1 cellular context compared by ENCODE assay signal in the genomic region with DNA sequence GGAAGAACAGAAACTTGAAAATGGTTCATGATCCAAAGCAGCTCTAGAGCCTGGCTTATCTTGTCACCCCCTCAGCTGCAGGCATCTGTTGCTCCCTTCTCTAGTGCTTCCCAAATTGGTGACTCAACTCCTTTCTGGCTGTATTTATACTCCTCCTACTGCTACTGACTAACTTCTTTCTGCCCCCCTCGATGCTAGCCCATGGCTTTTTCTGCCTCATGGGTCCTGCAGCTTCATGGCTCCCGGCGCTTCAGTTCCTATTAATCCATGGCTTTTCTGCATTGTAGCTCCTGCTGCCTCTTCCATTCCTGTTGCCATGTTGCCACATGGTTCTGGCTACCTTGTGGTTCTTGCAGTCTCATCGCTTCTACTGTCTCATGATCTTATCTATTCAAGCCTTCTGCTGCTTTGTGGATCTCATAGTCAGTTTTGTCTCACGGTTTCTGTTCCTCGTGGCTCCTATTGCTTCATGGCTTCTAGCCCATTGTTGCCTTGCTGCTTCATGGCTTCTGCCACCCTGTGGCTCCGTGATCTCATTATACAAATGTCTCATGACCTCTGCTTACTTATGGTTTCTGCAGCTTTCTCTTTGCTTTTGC.
TF ChIP-seq lines count a peak whose summit lies in the region.

No MANE protein-coding gene starts in this region.

TF ChIP-seq in HEK293, 187 proteins besides CTCF, POLR2A, EP300 and RAD21 (continued from another document and continues in another):
- peak; percentile 28; the same call in 1 of the 2 replicates for TF ChIP-seq PRDM10 (tag by site-specific recombination; IDR thresholded peaks at IDR 0.05)
- no peak for TF ChIP-seq YY1 (tag by site-specific recombination; IDR thresholded peaks at IDR 0.05)
- no peak for TF ChIP-seq ZNF169 (tag by site-specific recombination; IDR thresholded peaks at IDR 0.05)
- no peak for TF ChIP-seq ZNF843 (tag by site-specific recombination; IDR thresholded peaks at IDR 0.05)
- TF ChIP-seq, protein P1, sequence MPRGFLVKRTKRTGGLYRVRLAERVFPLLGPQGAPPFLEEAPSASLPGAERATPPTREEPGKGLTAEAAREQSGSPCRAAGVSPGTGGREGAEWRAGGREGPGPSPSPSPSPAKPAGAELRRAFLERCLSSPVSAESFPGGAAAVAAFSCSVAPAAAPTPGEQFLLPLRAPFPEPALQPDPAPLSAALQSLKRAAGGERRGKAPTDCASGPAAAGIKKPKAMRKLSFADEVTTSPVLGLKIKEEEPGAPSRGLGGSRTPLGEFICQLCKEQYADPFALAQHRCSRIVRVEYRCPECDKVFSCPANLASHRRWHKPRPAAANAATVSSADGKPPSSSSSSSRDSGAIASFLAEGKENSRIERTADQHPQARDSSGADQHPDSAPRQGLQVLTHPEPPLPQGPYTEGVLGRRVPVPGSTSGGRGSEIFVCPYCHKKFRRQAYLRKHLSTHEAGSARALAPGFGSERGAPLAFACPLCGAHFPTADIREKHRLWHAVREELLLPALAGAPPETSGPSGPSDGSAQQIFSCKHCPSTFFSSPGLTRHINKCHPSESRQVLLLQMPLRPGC (tag by site-specific recombination; IDR thresholded peaks at IDR 0.05): no peak
- no peak for TF ChIP-seq ZNF571 (tag by site-specific recombination; IDR thresholded peaks at IDR 0.05)
- no peak for TF ChIP-seq ZNF558 (tag by site-specific recombination; IDR thresholded peaks at IDR 0.05)
- TF ChIP-seq ZSCAN30 (tag by site-specific recombination; IDR thresholded peaks at IDR 0.05): no peak
- TF ChIP-seq SP2 (tag by site-specific recombination; IDR thresholded peaks at IDR 0.05): no peak
- TF ChIP-seq GLIS2 (tag by site-specific recombination; IDR thresholded peaks at IDR 0.05): peak; percentile 62; the same call in 1 of the 2 replicates
- no peak for TF ChIP-seq ZNF747 (tag by site-specific recombination; IDR thresholded peaks at IDR 0.05)
- TF ChIP-seq ZNF394 (tag by site-specific recombination; IDR thresholded peaks at IDR 0.05; ENCODE audit: borderline replicate concordance): no peak
- no peak for TF ChIP-seq ZNF302 (tag by site-specific recombination; IDR thresholded peaks at IDR 0.05; ENCODE audit: low read depth)
- no peak for TF ChIP-seq GLI4 (tag by site-specific recombination; IDR thresholded peaks at IDR 0.05)
- TF ChIP-seq ZNF335 (tag by site-specific recombination; conservative IDR thresholded peaks at IDR 0.05): no peak
- TF ChIP-seq, protein P2, sequence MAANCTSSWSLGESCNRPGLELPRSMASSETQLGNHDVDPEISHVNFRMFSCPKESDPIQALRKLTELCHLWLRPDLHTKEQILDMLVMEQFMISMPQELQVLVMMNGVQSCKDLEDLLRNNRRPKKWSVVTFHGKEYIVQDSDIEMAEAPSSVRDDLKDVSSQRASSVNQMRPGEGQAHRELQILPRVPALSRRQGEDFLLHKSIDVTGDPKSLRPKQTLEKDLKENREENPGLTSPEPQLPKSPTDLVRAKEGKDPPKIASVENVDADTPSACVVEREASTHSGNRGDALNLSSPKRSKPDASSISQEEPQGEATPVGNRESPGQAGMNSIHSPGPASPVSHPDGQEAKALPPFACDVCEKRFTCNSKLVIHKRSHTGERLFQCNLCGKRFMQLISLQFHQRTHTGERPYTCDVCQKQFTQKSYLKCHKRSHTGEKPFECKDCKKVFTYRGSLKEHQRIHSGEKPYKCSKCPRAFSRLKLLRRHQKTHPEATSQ (tag by site-specific recombination; IDR thresholded peaks at IDR 0.05): no peak
- TF ChIP-seq MEIS1 (CRISPR knock-in tag; IDR thresholded peaks at IDR 0.05; ENCODE audit: borderline replicate concordance): no peak
- TF ChIP-seq ZNF701 (tag by site-specific recombination; IDR thresholded peaks at IDR 0.05): no peak
- TF ChIP-seq ZNF223 (tag by site-specific recombination; IDR thresholded peaks at IDR 0.05): no peak
- TF ChIP-seq FEZF1 (tag by site-specific recombination; IDR thresholded peaks at IDR 0.05): no peak
- TF ChIP-seq ZNF138 (tag by site-specific recombination; IDR thresholded peaks at IDR 0.05; ENCODE audit: borderline replicate concordance): no peak
- TF ChIP-seq, protein P3, sequence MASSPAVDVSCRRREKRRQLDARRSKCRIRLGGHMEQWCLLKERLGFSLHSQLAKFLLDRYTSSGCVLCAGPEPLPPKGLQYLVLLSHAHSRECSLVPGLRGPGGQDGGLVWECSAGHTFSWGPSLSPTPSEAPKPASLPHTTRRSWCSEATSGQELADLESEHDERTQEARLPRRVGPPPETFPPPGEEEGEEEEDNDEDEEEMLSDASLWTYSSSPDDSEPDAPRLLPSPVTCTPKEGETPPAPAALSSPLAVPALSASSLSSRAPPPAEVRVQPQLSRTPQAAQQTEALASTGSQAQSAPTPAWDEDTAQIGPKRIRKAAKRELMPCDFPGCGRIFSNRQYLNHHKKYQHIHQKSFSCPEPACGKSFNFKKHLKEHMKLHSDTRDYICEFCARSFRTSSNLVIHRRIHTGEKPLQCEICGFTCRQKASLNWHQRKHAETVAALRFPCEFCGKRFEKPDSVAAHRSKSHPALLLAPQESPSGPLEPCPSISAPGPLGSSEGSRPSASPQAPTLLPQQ (tag by site-specific recombination; IDR thresholded peaks at IDR 0.05): no peak
- no peak for TF ChIP-seq ZNF211 (tag by site-specific recombination; IDR thresholded peaks at IDR 0.05; ENCODE audit: low read depth)
- TF ChIP-seq, protein P4, sequence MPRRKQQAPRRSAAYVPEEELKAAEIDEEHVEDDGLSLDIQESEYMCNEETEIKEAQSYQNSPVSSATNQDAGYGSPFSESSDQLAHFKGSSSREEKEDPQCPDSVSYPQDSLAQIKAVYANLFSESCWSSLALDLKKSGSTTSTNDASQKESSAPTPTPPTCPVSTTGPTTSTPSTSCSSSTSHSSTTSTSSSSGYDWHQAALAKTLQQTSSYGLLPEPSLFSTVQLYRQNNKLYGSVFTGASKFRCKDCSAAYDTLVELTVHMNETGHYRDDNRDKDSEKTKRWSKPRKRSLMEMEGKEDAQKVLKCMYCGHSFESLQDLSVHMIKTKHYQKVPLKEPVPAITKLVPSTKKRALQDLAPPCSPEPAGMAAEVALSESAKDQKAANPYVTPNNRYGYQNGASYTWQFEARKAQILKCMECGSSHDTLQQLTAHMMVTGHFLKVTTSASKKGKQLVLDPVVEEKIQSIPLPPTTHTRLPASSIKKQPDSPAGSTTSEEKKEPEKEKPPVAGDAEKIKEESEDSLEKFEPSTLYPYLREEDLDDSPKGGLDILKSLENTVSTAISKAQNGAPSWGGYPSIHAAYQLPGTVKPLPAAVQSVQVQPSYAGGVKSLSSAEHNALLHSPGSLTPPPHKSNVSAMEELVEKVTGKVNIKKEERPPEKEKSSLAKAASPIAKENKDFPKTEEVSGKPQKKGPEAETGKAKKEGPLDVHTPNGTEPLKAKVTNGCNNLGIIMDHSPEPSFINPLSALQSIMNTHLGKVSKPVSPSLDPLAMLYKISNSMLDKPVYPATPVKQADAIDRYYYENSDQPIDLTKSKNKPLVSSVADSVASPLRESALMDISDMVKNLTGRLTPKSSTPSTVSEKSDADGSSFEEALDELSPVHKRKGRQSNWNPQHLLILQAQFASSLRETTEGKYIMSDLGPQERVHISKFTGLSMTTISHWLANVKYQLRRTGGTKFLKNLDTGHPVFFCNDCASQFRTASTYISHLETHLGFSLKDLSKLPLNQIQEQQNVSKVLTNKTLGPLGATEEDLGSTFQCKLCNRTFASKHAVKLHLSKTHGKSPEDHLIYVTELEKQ (tag by site-specific recombination; IDR thresholded peaks at IDR 0.05; ENCODE audit: borderline replicate concordance): no peak
- no peak for TF ChIP-seq ZNF664 (tag by site-specific recombination; IDR thresholded peaks at IDR 0.05)
- TF ChIP-seq, protein P5, sequence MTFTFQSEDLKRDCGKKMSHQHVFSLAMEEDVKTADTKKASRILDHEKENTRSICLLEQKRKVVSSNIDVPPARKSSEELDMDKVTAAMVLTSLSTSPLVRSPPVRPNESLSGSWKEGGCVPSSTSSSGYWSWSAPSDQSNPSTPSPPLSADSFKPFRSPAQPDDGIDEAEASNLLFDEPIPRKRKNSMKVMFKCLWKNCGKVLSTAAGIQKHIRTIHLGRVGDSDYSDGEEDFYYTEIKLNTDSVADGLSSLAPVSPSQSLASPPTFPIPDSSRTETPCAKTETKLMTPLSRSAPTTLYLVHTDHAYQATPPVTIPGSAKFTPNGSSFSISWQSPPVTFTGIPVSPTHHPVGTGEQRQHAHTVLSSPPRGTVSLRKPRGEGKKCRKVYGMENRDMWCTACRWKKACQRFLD (tag by site-specific recombination; IDR thresholded peaks at IDR 0.05): no peak
- TF ChIP-seq, protein P6, sequence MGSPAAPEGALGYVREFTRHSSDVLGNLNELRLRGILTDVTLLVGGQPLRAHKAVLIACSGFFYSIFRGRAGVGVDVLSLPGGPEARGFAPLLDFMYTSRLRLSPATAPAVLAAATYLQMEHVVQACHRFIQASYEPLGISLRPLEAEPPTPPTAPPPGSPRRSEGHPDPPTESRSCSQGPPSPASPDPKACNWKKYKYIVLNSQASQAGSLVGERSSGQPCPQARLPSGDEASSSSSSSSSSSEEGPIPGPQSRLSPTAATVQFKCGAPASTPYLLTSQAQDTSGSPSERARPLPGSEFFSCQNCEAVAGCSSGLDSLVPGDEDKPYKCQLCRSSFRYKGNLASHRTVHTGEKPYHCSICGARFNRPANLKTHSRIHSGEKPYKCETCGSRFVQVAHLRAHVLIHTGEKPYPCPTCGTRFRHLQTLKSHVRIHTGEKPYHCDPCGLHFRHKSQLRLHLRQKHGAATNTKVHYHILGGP (tag by site-specific recombination; IDR thresholded peaks at IDR 0.05): no peak
- peak; percentile 9; the same call in 1 of the 2 replicates for TF ChIP-seq ZIC2 (tag by site-specific recombination; IDR thresholded peaks at IDR 0.05)
- TF ChIP-seq ZNF707 (tag by site-specific recombination; IDR thresholded peaks at IDR 0.05): no peak
- TF ChIP-seq ZNF626 (tag by site-specific recombination; IDR thresholded peaks at IDR 0.05): no peak
- TF ChIP-seq ZNF221 (tag by site-specific recombination; IDR thresholded peaks at IDR 0.05; ENCODE audit: borderline replicate concordance): no peak
- no peak for TF ChIP-seq ZNF248 (tag by site-specific recombination; IDR thresholded peaks at IDR 0.05)
- TF ChIP-seq REPIN1 (tag by site-specific recombination; IDR thresholded peaks at IDR 0.05; ENCODE audit: low read depth): no peak
- TF ChIP-seq, protein P7, sequence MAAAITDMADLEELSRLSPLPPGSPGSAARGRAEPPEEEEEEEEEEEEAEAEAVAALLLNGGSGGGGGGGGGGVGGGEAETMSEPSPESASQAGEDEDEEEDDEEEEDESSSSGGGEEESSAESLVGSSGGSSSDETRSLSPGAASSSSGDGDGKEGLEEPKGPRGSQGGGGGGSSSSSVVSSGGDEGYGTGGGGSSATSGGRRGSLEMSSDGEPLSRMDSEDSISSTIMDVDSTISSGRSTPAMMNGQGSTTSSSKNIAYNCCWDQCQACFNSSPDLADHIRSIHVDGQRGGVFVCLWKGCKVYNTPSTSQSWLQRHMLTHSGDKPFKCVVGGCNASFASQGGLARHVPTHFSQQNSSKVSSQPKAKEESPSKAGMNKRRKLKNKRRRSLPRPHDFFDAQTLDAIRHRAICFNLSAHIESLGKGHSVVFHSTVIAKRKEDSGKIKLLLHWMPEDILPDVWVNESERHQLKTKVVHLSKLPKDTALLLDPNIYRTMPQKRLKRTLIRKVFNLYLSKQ (tag by site-specific recombination; IDR thresholded peaks at IDR 0.05; ENCODE audit: borderline replicate concordance): no peak
- TF ChIP-seq ZNF292 (tag by site-specific recombination; IDR thresholded peaks at IDR 0.05; ENCODE audit: borderline replicate concordance, low read depth): no peak
- no peak for TF ChIP-seq ZNF560 (tag by site-specific recombination; IDR thresholded peaks at IDR 0.05; ENCODE audit: borderline replicate concordance)
- TF ChIP-seq, protein P8, sequence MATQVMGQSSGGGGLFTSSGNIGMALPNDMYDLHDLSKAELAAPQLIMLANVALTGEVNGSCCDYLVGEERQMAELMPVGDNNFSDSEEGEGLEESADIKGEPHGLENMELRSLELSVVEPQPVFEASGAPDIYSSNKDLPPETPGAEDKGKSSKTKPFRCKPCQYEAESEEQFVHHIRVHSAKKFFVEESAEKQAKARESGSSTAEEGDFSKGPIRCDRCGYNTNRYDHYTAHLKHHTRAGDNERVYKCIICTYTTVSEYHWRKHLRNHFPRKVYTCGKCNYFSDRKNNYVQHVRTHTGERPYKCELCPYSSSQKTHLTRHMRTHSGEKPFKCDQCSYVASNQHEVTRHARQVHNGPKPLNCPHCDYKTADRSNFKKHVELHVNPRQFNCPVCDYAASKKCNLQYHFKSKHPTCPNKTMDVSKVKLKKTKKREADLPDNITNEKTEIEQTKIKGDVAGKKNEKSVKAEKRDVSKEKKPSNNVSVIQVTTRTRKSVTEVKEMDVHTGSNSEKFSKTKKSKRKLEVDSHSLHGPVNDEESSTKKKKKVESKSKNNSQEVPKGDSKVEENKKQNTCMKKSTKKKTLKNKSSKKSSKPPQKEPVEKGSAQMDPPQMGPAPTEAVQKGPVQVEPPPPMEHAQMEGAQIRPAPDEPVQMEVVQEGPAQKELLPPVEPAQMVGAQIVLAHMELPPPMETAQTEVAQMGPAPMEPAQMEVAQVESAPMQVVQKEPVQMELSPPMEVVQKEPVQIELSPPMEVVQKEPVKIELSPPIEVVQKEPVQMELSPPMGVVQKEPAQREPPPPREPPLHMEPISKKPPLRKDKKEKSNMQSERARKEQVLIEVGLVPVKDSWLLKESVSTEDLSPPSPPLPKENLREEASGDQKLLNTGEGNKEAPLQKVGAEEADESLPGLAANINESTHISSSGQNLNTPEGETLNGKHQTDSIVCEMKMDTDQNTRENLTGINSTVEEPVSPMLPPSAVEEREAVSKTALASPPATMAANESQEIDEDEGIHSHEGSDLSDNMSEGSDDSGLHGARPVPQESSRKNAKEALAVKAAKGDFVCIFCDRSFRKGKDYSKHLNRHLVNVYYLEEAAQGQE (tag by site-specific recombination; IDR thresholded peaks at IDR 0.05): no peak
- no peak for TF ChIP-seq HOXC10 (CRISPR knock-in tag; IDR thresholded peaks at IDR 0.05)
